ENCODE assay signal across 23 cellular contexts in the genomic region with DNA sequence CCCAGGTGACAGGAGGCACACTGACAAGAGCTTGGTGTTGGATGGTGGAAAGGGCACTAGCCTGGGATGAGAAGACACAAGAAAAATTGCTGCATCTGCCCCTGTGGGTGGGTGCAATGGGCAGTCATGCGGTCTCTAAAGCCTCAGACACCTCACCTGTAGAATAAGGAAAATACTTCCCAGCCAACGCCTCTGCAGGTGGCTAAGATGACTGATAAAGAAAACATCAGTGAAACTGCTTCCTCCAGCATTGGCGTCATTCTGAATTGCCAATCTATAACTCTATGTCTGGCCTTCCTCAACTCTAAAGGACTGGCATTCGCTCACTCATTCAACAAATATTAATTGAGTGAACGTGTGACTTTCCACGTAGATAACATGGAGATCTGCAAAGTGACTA.
DNase-seq lines count a peak whose midpoint lies in the region; ATAC-seq and TF ChIP-seq lines count a peak whose summit lies in the region.
"Had no signal": no experiment of that assay in that cellular context is flagged by ENCODE, and none has a peak within 500 bp of the region (broad histone marks: within the 10 kb centered on the region; RNA-seq: fewer than 3 reads in every experiment).

No MANE protein-coding gene starts in this region.

- dilution Hi-C loops in mammary epithelial cell (cut with HindIII; ENCODE audit: low sequenced_read_pairs): loop anchor here (5.0 kb wide), 1 partner anchor 100 kb away; the partner anchor contains the start of gene F3

- no peaks in the 10 kb centered on the region for H3K9me3 ChIP-seq in mammary epithelial cell (replicated peaks; ENCODE audit: insufficient read depth, low read length)
- no peaks in the 10 kb centered on the region for H3K9me3 ChIP-seq in breast epithelium
- H3K9me3 ChIP-seq in mucosa of descending colon: no peaks in the 10 kb centered on the region
- no peaks in the 10 kb centered on the region for H3K9me3 ChIP-seq in stomach

- peak; percentile 49 for ATAC-seq in foreskin keratinocyte
- peak; percentile 87 for ATAC-seq in mucosa of descending colon
- no peak for ATAC-seq in activated T-cell treated with anti-CD3 and anti-CD28 coated beads, Interleukin-2, amount 50 U/mL, for 4 hours
- ATAC-seq in HG03520 (IDR thresholded peaks at IDR 0.05; ENCODE audit: unreplicated experiment): no peak
- ATAC-seq: CD8-positive, alpha-beta T cell; K562 had no signal

- H3K36me3 ChIP-seq in mammary epithelial cell (ENCODE audit: insufficient read depth, low read length) (no peaks in the 10 kb centered on the region), breast epithelium (no peaks in the 10 kb centered on the region), mucosa of descending colon (ENCODE audit: low read depth) (no peaks in the 10 kb centered on the region), stomach (no peaks in the 10 kb centered on the region)
- H3K36me3 ChIP-seq: BLaER1 treated with 17β-estradiol and CSF1 and Interleukin-3, amounts not matched to agents 10 nM and 100 nM; HAP-1 had no signal

- no peaks in the 10 kb centered on the region for H3K36me3 Mint-ChIP-seq in activated T-cell treated with anti-CD3 and anti-CD28 coated beads, Interleukin-2, amount 50 U/mL, for 4 hours (ENCODE audit: insufficient read depth)
- H3K36me3 Mint-ChIP-seq: CD8-positive, alpha-beta T cell had no signal

- no peaks in the 10 kb centered on the region for H4K20me1 ChIP-seq in mammary epithelial cell (ENCODE audit: insufficient read depth, low read length)
- H4K20me1 ChIP-seq: BLaER1 treated with 17β-estradiol and CSF1 and Interleukin-3, amounts not matched to agents 10 nM and 100 nM had no signal

- intact Hi-C loops in mammary epithelial cell (cut with micrococcal nuclease) (no loop called here), breast epithelium (cut with DNase I; ENCODE audit: low total_unique reads) (no loop called here), mucosa of descending colon (cut with DNase I, micrococcal nuclease) (no loop called here), stomach (cut with DNase I; ENCODE audit: low total_unique reads) (no loop called here)

- H3K27me3 Mint-ChIP-seq in activated T-cell treated with anti-CD3 and anti-CD28 coated beads, Interleukin-2, amount 50 U/mL, for 4 hours (ENCODE audit: low read depth): no peaks in the 10 kb centered on the region

- CTCF ChIA-PET in mammary epithelial cell (lab: Charles Lee; ENCODE audit: low non-redundant PET): no interaction called here

- H3K4me2 ChIP-seq in mammary epithelial cell (ENCODE audit: insufficient read depth, low read depth, low read length): no peak overlapping the region
- H3K4me2 ChIP-seq: BLaER1 treated with 17β-estradiol and CSF1 and Interleukin-3, amounts not matched to agents 10 nM and 100 nM had no signal

- peak overlapping the region; percentile 78 for H3K27ac ChIP-seq in mammary epithelial cell (ENCODE audit: insufficient read depth, low read depth, low read length)
- H3K27ac ChIP-seq in breast epithelium: no peak overlapping the region
- peak overlapping the region; percentile 60 for H3K27ac ChIP-seq in foreskin keratinocyte
- peak overlapping the region in 4 of 5 donors; percentile 42 to 74 (median 65) for H3K27ac ChIP-seq in stomach
- H3K27ac ChIP-seq: 22Rv1; BLaER1 treated with 17β-estradiol and CSF1 and Interleukin-3, amounts not matched to agents 10 nM and 100 nM; GM23248 had no signal

- WGBS in mammary epithelial cell (ENCODE audit: low coverage, missing lambda C conversion rate): 63% methylated on average over 6 of the region's 6 CpGs
- 49 to 87% (median 63%) methylated on average over 6 of the region's 6 CpGs for WGBS in stomach, 5 donors

- TF ChIP-seq POLR2A in breast epithelium (IDR thresholded peaks at IDR 0.05) (no peak), stomach (IDR thresholded peaks at IDR 0.05) (no peak)

- TF ChIP-seq EP300 in stomach (IDR thresholded peaks at IDR 0.05): no peak

- H3K79me2 ChIP-seq in mammary epithelial cell (ENCODE audit: insufficient read depth, low read length): no peaks in the 10 kb centered on the region

- H3K9ac ChIP-seq in mammary epithelial cell (ENCODE audit: insufficient read depth, low read length): no peak overlapping the region
- H3K9ac ChIP-seq: BLaER1 treated with 17β-estradiol and CSF1 and Interleukin-3, amounts not matched to agents 10 nM and 100 nM; GM23248 had no signal

- in situ Hi-C loops in mammary epithelial cell (cut with MboI; ENCODE audit: low sequenced_read_pairs in 2 of 2): loop anchor here in 1 of 2 donors (10.0 kb wide), 1 partner anchor 83 kb away; no protein-coding TSS in a partner anchor

- BruUV-seq in mammary epithelial cell (replicated peaks; lab: Mats Ljungman, UMichigan): no TSS peak

- peaks cover 9% of the 10 kb centered on the region for H3K9me3 Mint-ChIP-seq in activated T-cell treated with anti-CD3 and anti-CD28 coated beads, Interleukin-2, amount 50 U/mL, for 4 hours

- DNase-seq in mammary epithelial cell (peak; percentile 87), breast epithelium (ENCODE audit: low spot score in 2 of 2) (no peak), foreskin keratinocyte (peak; percentile 69 to 91), mucosa of descending colon (peak in 1 of 3 donors; percentile 32), stomach (no peak), T-helper 2 cell (no peak)
- no peak for DNase-seq in activated T-cell treated with anti-CD3 and anti-CD28 coated beads, Interleukin-2, amount 50 U/mL, for 4 hours
- DNase-seq: CD8-positive, alpha-beta T cell; GM23248; MM.1S; NCI-H1048; NCI-H1417 treated with DMSO at 0.1 percent for 48 hours; NCI-H187 treated with DMSO at 0.1 percent for 48 hours; NCI-H2107; NCI-H446 treated with DMSO at 0.1 percent for 48 hours; NCI-H526 treated with DMSO at 0.1 percent for 48 hours; OCI-M1; SHP77 treated with DMSO at 0.1 percent for 48 hours had no signal

- no peaks in the 10 kb centered on the region for H3K27me3 ChIP-seq in mammary epithelial cell (ENCODE audit: insufficient read depth, low read length)
- no peaks in the 10 kb centered on the region for H3K27me3 ChIP-seq in breast epithelium
- no peaks in the 10 kb centered on the region for H3K27me3 ChIP-seq in foreskin keratinocyte
- H3K27me3 ChIP-seq in stomach: no peaks in the 10 kb centered on the region
- H3K27me3 ChIP-seq: BLaER1 treated with 17β-estradiol and CSF1 and Interleukin-3, amounts not matched to agents 10 nM and 100 nM had no signal

- H3K4me3 ChIP-seq in mammary epithelial cell (replicated peaks in 1 of 3; ENCODE audit: insufficient read depth in 1 of 3, low read depth in 2 of 3, low read length in 3 of 3) (no peak overlapping the region), breast epithelium (no peak overlapping the region), mucosa of descending colon (no peak overlapping the region), stomach (no peak overlapping the region)
- H3K4me3 ChIP-seq: BLaER1 treated with 17β-estradiol and CSF1 and Interleukin-3, amounts not matched to agents 10 nM and 100 nM; GM23248; HAP-1; K562 had no signal

- peaks cover 47% of the 10 kb centered on the region for H3K4me1 ChIP-seq in mammary epithelial cell (ENCODE audit: insufficient read depth, low read length)
- H3K4me1 ChIP-seq in breast epithelium: no peaks in the 10 kb centered on the region
- H3K4me1 ChIP-seq in foreskin keratinocyte: peaks cover 16% of the 10 kb centered on the region
- H3K4me1 ChIP-seq in mucosa of descending colon (ENCODE audit: low read depth): no peaks in the 10 kb centered on the region
- no peaks in the 10 kb centered on the region for H3K4me1 ChIP-seq in stomach
- H3K4me1 ChIP-seq: BLaER1 treated with 17β-estradiol and CSF1 and Interleukin-3, amounts not matched to agents 10 nM and 100 nM; HAP-1 had no signal

- H3K4me1 Mint-ChIP-seq in activated T-cell treated with anti-CD3 and anti-CD28 coated beads, Interleukin-2, amount 50 U/mL, for 4 hours (ENCODE audit: low read depth): no peaks in the 10 kb centered on the region

- H2AFZ ChIP-seq in mammary epithelial cell (ENCODE audit: low read depth, low read length): peak overlapping the region; percentile 3
- H2AFZ ChIP-seq: GM23248 had no signal

- no peak overlapping the region for H3K4me3 Mint-ChIP-seq in activated T-cell treated with anti-CD3 and anti-CD28 coated beads, Interleukin-2, amount 50 U/mL, for 4 hours
- H3K4me3 Mint-ChIP-seq: CD8-positive, alpha-beta T cell had no signal

- no peak for TF ChIP-seq CTCF in mammary epithelial cell (conservative IDR thresholded peaks at IDR 0.05 in 1 of 2, IDR thresholded peaks at IDR 0.05 in 1 of 2; ENCODE audit: extremely low read depth in 1 of 2, insufficient read depth in 1 of 2, low read depth in 1 of 2, low read length in 2 of 2)
- TF ChIP-seq CTCF in breast epithelium (IDR thresholded peaks at IDR 0.05): no peak
- TF ChIP-seq CTCF in foreskin keratinocyte (conservative IDR thresholded peaks at IDR 0.05): no peak
- no peak for TF ChIP-seq CTCF in mucosa of descending colon (IDR thresholded peaks at IDR 0.05)
- TF ChIP-seq CTCF in stomach (IDR thresholded peaks at IDR 0.05): no peak

Comparison
In these comparisons a context has a peak if more than half of its experiments do, and no peak if none do; other contexts are left out.
1. DNase-seq: peak in mammary epithelial cell (single experiment) and foreskin keratinocyte (2 of 2); none in breast epithelium (0 of 2), stomach (single experiment), T-helper 2 cell (0 of 5) and activated T-cell treated with anti-CD3 and anti-CD28 coated beads, Interleukin-2, amount 50 U/mL, for 4 hours (single experiment).
2. H3K27ac ChIP-seq: peak in mammary epithelial cell (single experiment), foreskin keratinocyte (single experiment) and stomach (4 of 5); none in breast epithelium (0 of 2).
3. ATAC-seq: peak in foreskin keratinocyte (single experiment) and mucosa of descending colon (single experiment); none in activated T-cell treated with anti-CD3 and anti-CD28 coated beads, Interleukin-2, amount 50 U/mL, for 4 hours (0 of 2) and HG03520 (single experiment).